In the genomic region with DNA sequence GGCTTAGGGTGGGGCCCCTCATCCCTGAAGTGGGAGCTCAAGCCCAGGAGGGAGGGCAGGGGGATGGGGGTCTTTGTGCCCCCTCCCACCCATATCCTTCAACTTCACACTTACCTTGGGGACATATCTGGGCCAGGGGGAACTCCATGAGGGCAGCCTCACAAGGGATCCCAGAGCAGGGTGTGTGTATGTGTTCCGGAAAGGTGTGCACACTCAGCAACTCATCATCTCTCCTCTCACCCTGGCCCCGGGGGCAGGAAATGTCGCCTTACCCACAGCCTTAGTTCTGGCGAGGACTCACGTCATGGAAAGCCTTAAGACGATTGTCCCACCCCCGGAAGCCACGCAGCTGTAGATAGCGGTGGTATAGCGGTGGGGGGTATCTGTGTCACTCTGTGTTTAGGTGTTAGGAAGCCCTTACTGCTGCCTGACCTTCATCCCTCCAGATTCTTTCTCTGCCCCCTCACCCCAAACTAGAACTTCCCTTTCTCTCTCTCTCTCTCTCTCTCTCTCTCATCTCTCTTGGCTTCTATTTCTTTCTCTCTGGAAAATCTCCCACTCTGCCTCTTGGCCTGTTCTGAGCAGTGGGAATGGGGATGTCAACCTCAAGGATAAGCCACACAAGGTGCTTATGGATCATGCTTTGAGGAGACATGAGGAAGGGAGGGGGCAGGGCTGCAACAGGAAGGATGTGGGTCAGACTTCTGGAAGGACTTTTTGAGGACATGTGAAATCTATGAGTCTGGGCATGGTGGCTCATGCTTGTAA, we compare ENCODE assay signal across 8 cellular contexts. TPM values are rescaled to one million over a fixed set of nuclear protein-coding genes. Genes with fewer than 3 reads are reported as not detected.
DNase-seq lines count a peak whose midpoint lies in the region; ATAC-seq, FAIRE-seq and TF ChIP-seq lines count a peak whose summit lies in the region.

A gene (minus strand): TSS at position 288 of the 768 bp plus-strand sequence. CDS start 140 bp downstream, at position 148.

- H3K36me3 ChIP-seq in liver (ENCODE audit: control insufficient read depth in 4 of 4, insufficient read depth in 3 of 4, low read depth in 1 of 4, low read length in 3 of 4) (no peaks in the 10 kb centered on the region), HepG2 (replicated peaks in 1 of 2; ENCODE audit: control insufficient read depth in 1 of 2, insufficient read depth in 2 of 2, low read length in 2 of 2) (no peaks in the 10 kb centered on the region), HAP-1 (replicated peaks) (no peaks in the 10 kb centered on the region)

- H2AFZ ChIP-seq in HepG2 (ENCODE audit: low read length): no peak within 1 kb of the TSS

- 41% methylated on average over 10 of the region's 10 CpGs for WGBS in liver
- 83% methylated on average over 2 of the region's 10 CpGs for WGBS in HepG2 (ENCODE audit: low lambda C conversion rate)

- CTCF ChIA-PET in HepG2 (lab: Yijun Ruan, JAX; ENCODE audit: low intra/inter-chr PET ratio, low total read pairs): no interaction called here

- intact Hi-C loops in HepG2 (cut with micrococcal nuclease; ENCODE audit: unreplicated experiment): no loop called here

- no peak for ATAC-seq in HepG2

- H4K20me1 ChIP-seq in HepG2 (ENCODE audit: insufficient read depth, low read length): no peaks in the 10 kb centered on the region

- in situ Hi-C loops in HepG2 (cut with HindIII; ENCODE audit: extremely low pct_ligation_motif_present, low pct_unique_long_range_greater_than_20kb): no loop called here
- in situ Hi-C loops in HAP-1 (cut with MboI; ENCODE audit: low sequenced_read_pairs): no loop called here

- H3K9me3 ChIP-seq in liver (ENCODE audit: control insufficient read depth in 4 of 4, low read length in 3 of 4) (no peaks in the 10 kb centered on the region), HepG2 (ENCODE audit: low read length) (no peaks in the 10 kb centered on the region), HAP-1 (no peaks in the 10 kb centered on the region)

- no peak within 1 kb of the TSS; the same call in 1 of the 2 replicates for H3K4me2 ChIP-seq in HepG2 (ENCODE audit: low read depth, low read length)

- H3K27me3 ChIP-seq in liver (ENCODE audit: control insufficient read depth in 4 of 4, insufficient read depth in 4 of 4, low read length in 3 of 4): peaks cover 0 to 3% (median 0%) of the 10 kb centered on the region in 4 donors
- H3K27me3 ChIP-seq in HepG2 (ENCODE audit: control insufficient read depth in 1 of 2, insufficient read depth in 2 of 2, low read length in 2 of 2): peaks cover 9 to 31% of the 10 kb centered on the region in 2 experiments; a peak in 4 of 5 replicates
- no peaks in the 10 kb centered on the region for H3K27me3 ChIP-seq in HAP-1 (ENCODE audit: low read depth)

- TF ChIP-seq POLR2A in HepG2 (IDR thresholded peaks at IDR 0.05; ENCODE audit: insufficient read depth in 1 of 2, low read depth in 2 of 2, low read length in 2 of 2): no peak

- H3K4me1 ChIP-seq in liver (ENCODE audit: control insufficient read depth in 4 of 4, insufficient read depth in 4 of 4, low read length in 3 of 4): peaks cover 3 to 8% (median 6%) of the 10 kb centered on the region in 4 donors
- H3K4me1 ChIP-seq in HepG2 (ENCODE audit: insufficient read depth, low read length): peaks cover 33% of the 10 kb centered on the region
- peaks cover 8% of the 10 kb centered on the region for H3K4me1 ChIP-seq in HAP-1

- H3K4me3 ChIP-seq in liver (ENCODE audit: low read depth in 1 of 3, low read length in 3 of 3) (peak within 1 kb of the TSS in 1 of 3 donors; percentile 28), HepG2 (replicated peaks in 1 of 3; ENCODE audit: insufficient read depth in 1 of 3, low read depth in 2 of 3, low read length in 3 of 3) (no peak within 1 kb of the TSS), fibroblast of mammary gland (ENCODE audit: control insufficient read depth, low read depth, low read length) (no peak within 1 kb of the TSS), HAP-1 (no peak within 1 kb of the TSS)

- POLR2A ChIA-PET in HepG2 (lab: Yijun Ruan, JAX): no interaction called here

- no TSS peak for BruUV-seq in HepG2 (replicated peaks; lab: Mats Ljungman, UMichigan)

- H3K9ac ChIP-seq in liver (ENCODE audit: low read depth in 1 of 2, low read length in 2 of 2) (peak within 1 kb of the TSS; percentile 49 to 66), HepG2 (ENCODE audit: insufficient read depth, low read depth, low read length) (no peak within 1 kb of the TSS)

- FAIRE-seq in HepG2 (lab: Jason Lieb, UNC): no peak

- TF ChIP-seq EP300 in HepG2 (IDR thresholded peaks at IDR 0.05; ENCODE audit: low read depth in 2 of 2, low read length in 2 of 2) (no peak), HepG2 (CRISPR knock-in tag; IDR thresholded peaks at IDR 0.05; ENCODE audit: borderline replicate concordance) (no peak)

- H3K79me2 ChIP-seq in HepG2 (ENCODE audit: insufficient read depth, low read length): no peaks in the 10 kb centered on the region

- H3K27ac ChIP-seq in liver (ENCODE audit: low read depth in 1 of 2, low read length in 2 of 2) (peak within 1 kb of the TSS; percentile 66 to 84), HepG2 (ENCODE audit: extremely low read length, insufficient read depth, low read length) (no peak within 1 kb of the TSS)

- TF ChIP-seq RAD21 in liver (IDR thresholded peaks at IDR 0.05): no peak
- no peak for TF ChIP-seq RAD21 in HepG2 (CRISPR knock-in tag; IDR thresholded peaks at IDR 0.05)

- no peak for DNase-seq in HepG2 (ENCODE audit: low spot score)
- peak; percentile 63 for DNase-seq in MV-4-11 (lab: John Stamatoyannopoulos, UW)
- peak; percentile 91 to 96 for DNase-seq in activated CD8-positive, alpha-beta memory T cell treated with anti-CD3 and anti-CD28 coated beads for 4 hours (ENCODE audit: low read depth in 2 of 2)
- DNase-seq in fibroblast of mammary gland (ENCODE audit: low read depth): peak; percentile 43
- peak; percentile 96 for DNase-seq in stimulated activated CD4-positive, alpha-beta T cell treated with anti-CD3 and anti-CD28 coated beads, Interleukin-15, amount 100 ng/mL, for 24 hours
- DNase-seq in COLO668 (lab: John Stamatoyannopoulos, UW; ENCODE audit: unreplicated experiment): no peak
- no peak for DNase-seq in HAP-1 (ENCODE audit: low spot score in 2 of 2)

- TF ChIP-seq CTCF in liver (IDR thresholded peaks at IDR 0.05; ENCODE audit: low read depth, low read length, missing input control) (no peak), HepG2 (CRISPR knock-in tag; IDR thresholded peaks at IDR 0.05) (no peak), fibroblast of mammary gland (conservative IDR thresholded peaks at IDR 0.05; ENCODE audit: control insufficient read depth, insufficient read depth, low read depth, low read length) (no peak)

TF ChIP-seq in liver, 16 proteins besides CTCF, POLR2A, EP300 and RAD21 (continues in another document):
- TF ChIP-seq FOXA1 (IDR thresholded peaks at IDR 0.05) (no peak), FOXA2 (IDR thresholded peaks at IDR 0.05) (no peak)

TF ChIP-seq in HepG2, 621 proteins besides CTCF, POLR2A, EP300 and RAD21:
- TF ChIP-seq, protein P1, sequence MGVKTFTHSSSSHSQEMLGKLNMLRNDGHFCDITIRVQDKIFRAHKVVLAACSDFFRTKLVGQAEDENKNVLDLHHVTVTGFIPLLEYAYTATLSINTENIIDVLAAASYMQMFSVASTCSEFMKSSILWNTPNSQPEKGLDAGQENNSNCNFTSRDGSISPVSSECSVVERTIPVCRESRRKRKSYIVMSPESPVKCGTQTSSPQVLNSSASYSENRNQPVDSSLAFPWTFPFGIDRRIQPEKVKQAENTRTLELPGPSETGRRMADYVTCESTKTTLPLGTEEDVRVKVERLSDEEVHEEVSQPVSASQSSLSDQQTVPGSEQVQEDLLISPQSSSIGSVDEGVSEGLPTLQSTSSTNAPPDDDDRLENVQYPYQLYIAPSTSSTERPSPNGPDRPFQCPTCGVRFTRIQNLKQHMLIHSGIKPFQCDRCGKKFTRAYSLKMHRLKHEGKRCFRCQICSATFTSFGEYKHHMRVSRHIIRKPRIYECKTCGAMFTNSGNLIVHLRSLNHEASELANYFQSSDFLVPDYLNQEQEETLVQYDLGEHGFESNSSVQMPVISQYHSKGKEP (CRISPR knock-in tag; IDR thresholded peaks at IDR 0.05): no peak
- no peak for TF ChIP-seq YY1 (IDR thresholded peaks at IDR 0.05; ENCODE audit: insufficient read depth, insufficient replicate concordance, low read depth, low read length)
TF ChIP-seq in HepG2: peak in this region for 0.

RNA-seq across cellular contexts. Expression of the gene that starts here (rescaled TPM):
- total RNA-seq in liver (under 1 TPM; 0.14 to 0.17 TPM), HepG2 (2016; rRNA removed; fragmentation: Illumina TruSeq; extraction: Trizol) (0.59 and 0.73 TPM in 2 replicates)
- polyA plus RNA-seq in liver (under 1 TPM; 0.32 to 0.38 TPM), HepG2 (2011; rRNA removed) (0.56 and 0.57 TPM in 2 replicates)
- total RNA-seq in HepG2 (2016; cell fraction: cytosol; rRNA removed; fragmentation: Illumina TruSeq; extraction: Trizol; ENCODE audit: low read depth): 0.35 and 0.51 TPM in 2 replicates
- 0.34 and 1.2 TPM in 2 replicates for total RNA-seq in HepG2 (2016; cell fraction: insoluble cytoplasmic fraction; rRNA removed; fragmentation: Illumina TruSeq; extraction: Trizol)
- total RNA-seq in HepG2 (2016; cell fraction: membrane; rRNA removed; fragmentation: Illumina TruSeq; extraction: Trizol): 0.52 and 1.0 TPM in 2 replicates
- total RNA-seq in HepG2 (2016; cell fraction: nucleus; rRNA removed; fragmentation: Illumina TruSeq; extraction: Trizol): 0.75 and 0.85 TPM in 2 replicates
- 0.55 and 0.78 TPM in 2 replicates for polyA plus RNA-seq in HepG2 (2011; cell fraction: cytosol; rRNA removed)
- polyA plus RNA-seq in HepG2 (2011; cell fraction: nucleus; rRNA removed): 0.16 and 0.47 TPM in 2 replicates
- 0.79 and 1.0 TPM in 2 replicates for polyA plus RNA-seq in HepG2 (2012)
- 0.62 and 0.67 TPM in 2 replicates for polyA plus RNA-seq in HepG2 (2016; cell fraction: cytosol; fragmentation: Illumina TruSeq; extraction: Trizol; ENCODE audit: low read depth)
- 1.3 and 1.8 TPM in 2 replicates for polyA plus RNA-seq in HepG2 (2016; cell fraction: insoluble cytoplasmic fraction; fragmentation: Illumina TruSeq; extraction: Trizol; ENCODE audit: low read depth)
- 0.71 and 1.1 TPM in 2 replicates for polyA plus RNA-seq in HepG2 (2016; cell fraction: membrane; fragmentation: Illumina TruSeq; extraction: Trizol; ENCODE audit: low read depth)
- 1.0 and 1.8 TPM in 2 replicates for polyA plus RNA-seq in HepG2 (2016; cell fraction: nucleus; fragmentation: Illumina TruSeq; extraction: Trizol; ENCODE audit: insufficient read depth, low read depth)
- 0.72 and 1.9 TPM in 2 replicates for polyA minus RNA-seq in HepG2 (2011; rRNA and poly(A)+ RNA removed; ENCODE audit: low replicate concordance)
- polyA minus RNA-seq in HepG2 (2011; cell fraction: cytosol; rRNA and poly(A)+ RNA removed): 0.62 TPM in 1 of 2 replicates, not detected in the other
- not detected in 2 replicates for polyA minus RNA-seq in HepG2 (2011; cell fraction: nucleus; rRNA and poly(A)+ RNA removed)

Comparison
In these comparisons a context has a peak if more than half of its experiments do, and no peak if none do; other contexts are left out.
1. DNase-seq: peak in MV-4-11 (single experiment), activated CD8-positive, alpha-beta memory T cell treated with anti-CD3 and anti-CD28 coated beads for 4 hours (2 of 2), fibroblast of mammary gland (single experiment) and stimulated activated CD4-positive, alpha-beta T cell treated with anti-CD3 and anti-CD28 coated beads, Interleukin-15, amount 100 ng/mL, for 24 hours (single experiment); none in HepG2 (single experiment), COLO668 (single experiment) and HAP-1 (0 of 2).